ENCODE assay signal across 31 cellular contexts in genomic region chr17:58271532-58271931, GRCh38. TPM values are rescaled to one million over a fixed set of nuclear protein-coding genes. Genes with fewer than 3 reads are reported as not detected.
"Had no signal": no experiment of that assay in that cellular context is flagged by ENCODE, and none has a peak within 500 bp of the region (broad histone marks: within the 10 kb centered on the region; RNA-seq: fewer than 3 reads in every experiment).

No MANE protein-coding gene starts in this region.

- H3K27me3 ChIP-seq: ascending aorta, body of pancreas, MG63, Peyer's patch had no signal

- H3K36me3 ChIP-seq: ascending aorta, MG63, Peyer's patch, SJSA1 had no signal

- H3K27me3 Mint-ChIP-seq: activated CD4-positive, alpha-beta T cell treated with anti-CD3 and anti-CD28 coated beads, Interleukin-2, amount 10 ng/mL, durations not matched to agents 7 days and 5 days had no signal

- H3K4me3 ChIP-seq: ascending aorta, body of pancreas, MG63, Peyer's patch, SJSA1 had no signal

- H3K4me1 Mint-ChIP-seq: activated B cell treated with CpG ODN at 0.5 μM for 24 hours; activated CD4-positive, alpha-beta T cell treated with anti-CD3 and anti-CD28 coated beads, Interleukin-2, amount 10 ng/mL, durations not matched to agents 7 days and 5 days had no signal

- H3K27ac Mint-ChIP-seq: activated B cell treated with CpG ODN at 0.5 μM for 24 hours; activated CD4-positive, alpha-beta memory T cell treated with anti-CD3 and anti-CD28 coated beads, Interleukin-2, amount 10 ng/mL, durations not matched to agents 7 days and 5 days; activated CD4-positive, alpha-beta T cell treated with anti-CD3 and anti-CD28 coated beads, Interleukin-2, amount 10 ng/mL, durations not matched to agents 7 days and 5 days; activated naive CD4-positive, alpha-beta T cell treated with anti-CD3 and anti-CD28 coated beads, Interleukin-2, amount 50 U/mL, for 72 hours; activated naive CD8-positive, alpha-beta T cell treated with anti-CD3 and anti-CD28 coated beads, Interleukin-2, amount 50 U/mL, for 24 hours; T-helper 1 cell treated with Interleukin-12 subunit alpha and Interleukin-12 subunit beta and Interleukin-4 antibody, amounts not matched to agents 30 μg/mL and 1 μg/mL, for 36 hours had no signal

- ATAC-seq: activated naive CD4-positive, alpha-beta T cell treated with anti-CD3 and anti-CD28 coated beads, Interleukin-2, amount 50 U/mL, for 72 hours; activated naive CD8-positive, alpha-beta T cell treated with anti-CD3 and anti-CD28 coated beads, Interleukin-2, amount 50 U/mL, for 24 hours; activated T-cell treated with anti-CD3 and anti-CD28 coated beads, Interleukin-2, amount 50 U/mL, for 4 hours; body of pancreas; SK-N-SH treated with all-trans-retinoic acid at 6 μM for 48 hours had no signal

- H3K4me3 Mint-ChIP-seq: activated B cell treated with CpG ODN at 0.5 μM for 24 hours; activated CD4-positive, alpha-beta memory T cell treated with anti-CD3 and anti-CD28 coated beads, Interleukin-2, amount 10 ng/mL, durations not matched to agents 7 days and 5 days; activated CD4-positive, alpha-beta T cell treated with anti-CD3 and anti-CD28 coated beads, Interleukin-2, amount 10 ng/mL, durations not matched to agents 7 days and 5 days; activated naive CD8-positive, alpha-beta T cell treated with anti-CD3 and anti-CD28 coated beads, Interleukin-2, amount 50 U/mL, for 24 hours; activated T-cell treated with anti-CD3 and anti-CD28 coated beads, Interleukin-2, amount 50 U/mL, for 4 hours; T-helper 1 cell treated with Interleukin-12 subunit alpha and Interleukin-12 subunit beta and Interleukin-4 antibody, amounts not matched to agents 30 μg/mL and 1 μg/mL, for 36 hours had no signal

- DNase-seq: activated B cell treated with CpG ODN at 0.5 μM for 24 hours; activated CD4-positive, alpha-beta memory T cell treated with anti-CD3 and anti-CD28 coated beads, Interleukin-2, amount 10 ng/mL, durations not matched to agents 7 days and 5 days; activated CD4-positive, alpha-beta T cell treated with anti-CD3 and anti-CD28 coated beads for 1 hour; activated CD4-positive, alpha-beta T cell treated with anti-CD3 and anti-CD28 coated beads, Interleukin-2, amount 10 ng/mL, durations not matched to agents 7 days and 5 days; activated effector memory CD4-positive, alpha-beta T cell treated with anti-CD3 and anti-CD28 coated beads, Interleukin-2, amount 50 U/mL, for 16 hours; activated naive CD4-positive, alpha-beta T cell treated with Interleukin-2 at 50 U/mL for 16 hours; activated naive CD8-positive, alpha-beta T cell treated with anti-CD3 and anti-CD28 coated beads, Interleukin-2, amount 50 U/mL, for 24 hours; activated T-cell treated with anti-CD3 and anti-CD28 coated beads, Interleukin-2, amount 50 U/mL, for 4 hours; amniotic stem cell; body of pancreas; central memory CD4-positive, alpha-beta T cell; MG63; MV-4-11; NCI-H1105; NCI-H1436; NCI-H1694 treated with DMSO at 0.1 percent for 48 hours; NCI-H2029 treated with DMSO at 0.1 percent for 48 hours; NCI-H345; NCI-H510A; NCI-H526 treated with DMSO at 0.1 percent for 48 hours; NK-92 treated with Interleukin-12 subunit alpha and Interleukin-12 subunit beta, amount 100 ng/mL, for 24 hours; OCI-M1; Peyer's patch; SHP77 had no signal

- H3K9me3 Mint-ChIP-seq: activated B cell treated with CpG ODN at 0.5 μM for 24 hours; activated CD4-positive, alpha-beta memory T cell treated with anti-CD3 and anti-CD28 coated beads, Interleukin-2, amount 10 ng/mL, durations not matched to agents 7 days and 5 days; activated CD4-positive, alpha-beta T cell treated with anti-CD3 and anti-CD28 coated beads, Interleukin-2, amount 10 ng/mL, durations not matched to agents 7 days and 5 days; activated naive CD4-positive, alpha-beta T cell treated with anti-CD3 and anti-CD28 coated beads, Interleukin-2, amount 50 U/mL, for 72 hours; activated naive CD8-positive, alpha-beta T cell treated with anti-CD3 and anti-CD28 coated beads, Interleukin-2, amount 50 U/mL, for 24 hours; activated T-cell treated with anti-CD3 and anti-CD28 coated beads, Interleukin-2, amount 50 U/mL, for 4 hours; T-helper 1 cell treated with Interleukin-12 subunit alpha and Interleukin-12 subunit beta and Interleukin-4 antibody, amounts not matched to agents 30 μg/mL and 1 μg/mL, for 36 hours had no signal

- H3K4me1 ChIP-seq: ascending aorta, body of pancreas, Peyer's patch, SJSA1 had no signal

- H3K9me3 ChIP-seq: ascending aorta, body of pancreas, MG63, Peyer's patch, SJSA1 had no signal

- H3K27ac ChIP-seq: ascending aorta, body of pancreas, Peyer's patch, RWPE1, SJSA1 had no signal

- H3K36me3 Mint-ChIP-seq: activated naive CD4-positive, alpha-beta T cell treated with anti-CD3 and anti-CD28 coated beads, Interleukin-2, amount 50 U/mL, for 72 hours had no signal

RNA-seq across cellular contexts. Expression of gene MPO, which starts 9.2 kb away (rescaled TPM):
- total RNA-seq: activated B cell treated with CpG ODN at 0.5 μM for 24 hours; activated CD4-positive, alpha-beta T cell treated with anti-CD3 and anti-CD28 coated beads, Interleukin-2, amount 10 ng/mL, durations not matched to agents 7 days and 5 days; activated naive CD4-positive, alpha-beta T cell treated with anti-CD3 and anti-CD28 coated beads, Interleukin-2, amount 50 U/mL, for 72 hours; activated T-cell treated with anti-CD3 and anti-CD28 coated beads, Interleukin-2, amount 50 U/mL, for 4 hours; body of pancreas; bronchial epithelial cell; SJSA1 had no signal

RNA-seq across cellular contexts. Expression of gene LPO, which starts 33.1 kb away (rescaled TPM):
- total RNA-seq: activated B cell treated with CpG ODN at 0.5 μM for 24 hours; activated CD4-positive, alpha-beta memory T cell treated with anti-CD3 and anti-CD28 coated beads, Interleukin-2, amount 10 ng/mL, durations not matched to agents 7 days and 5 days; activated CD4-positive, alpha-beta T cell treated with anti-CD3 and anti-CD28 coated beads, Interleukin-2, amount 10 ng/mL, durations not matched to agents 7 days and 5 days; ascending aorta; body of pancreas; bronchial epithelial cell; SJSA1 had no signal
